In the genomic region with DNA sequence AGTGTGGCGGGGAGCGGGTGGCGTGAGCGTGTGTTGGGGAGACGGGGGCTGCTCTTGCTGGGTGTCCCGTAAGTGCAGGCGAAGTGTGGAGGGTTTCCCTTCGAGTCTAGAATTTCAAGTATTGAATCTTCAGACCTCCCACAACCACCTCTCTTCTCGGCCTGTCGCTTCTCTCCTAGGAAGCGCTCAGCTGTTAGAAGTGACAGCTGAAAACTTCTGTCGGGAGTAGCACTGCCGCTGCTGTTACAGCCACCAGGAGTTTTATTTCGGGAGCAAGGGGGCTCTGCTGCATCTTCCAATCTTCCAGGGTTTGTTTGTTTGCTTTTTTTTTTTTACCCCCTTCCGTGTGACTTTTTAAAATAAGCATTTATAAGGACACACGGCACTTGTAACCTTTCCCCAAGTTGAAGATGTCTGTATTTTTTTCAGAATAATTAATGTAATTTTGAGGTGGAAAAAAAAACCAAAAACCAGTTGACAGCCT, we compare ENCODE assay signal across 8 cellular contexts. TPM values are rescaled to one million over a fixed set of nuclear protein-coding genes. Genes with fewer than 3 reads are reported as not detected.
DNase-seq lines count a peak whose midpoint lies in the region; ATAC-seq and TF ChIP-seq lines count a peak whose summit lies in the region.

No MANE protein-coding gene starts in this region.

- intact Hi-C loops in esophagus squamous epithelium (cut with DNase I) = no loop called here

- H3K9me3 ChIP-seq in T-helper 17 cell (ENCODE audit: control insufficient read depth, low read length, poor library complexity, severe bottlenecking) = no peaks in the 10 kb centered on the region
- no peaks in the 10 kb centered on the region for H3K9me3 ChIP-seq in esophagus squamous epithelium

- peaks cover 37% of the 10 kb centered on the region for H3K4me1 Mint-ChIP-seq in T-helper 17 cell
- H3K4me1 Mint-ChIP-seq in natural killer cell treated with Interleukin-12 subunit alpha and Interleukin-12 subunit beta and Interleukin-15 and Interleukin-18, amount 100 ng/mL, for 72 hours (ENCODE audit: low read depth in 2 of 2) = peaks cover 32 to 34% of the 10 kb centered on the region in 2 donors

- peak overlapping the region; percentile 87 to 100 (median 98) for H3K4me3 ChIP-seq in esophagus squamous epithelium

- H3K36me3 Mint-ChIP-seq in T-helper 17 cell (ENCODE audit: low read depth) = peaks cover 9% of the 10 kb centered on the region
- H3K36me3 Mint-ChIP-seq in natural killer cell treated with Interleukin-12 subunit alpha and Interleukin-12 subunit beta and Interleukin-15 and Interleukin-18, amount 100 ng/mL, for 72 hours = peaks cover 15% of the 10 kb centered on the region

- H3K4me3 Mint-ChIP-seq in T-helper 17 cell = peak overlapping the region; percentile 100
- H3K4me3 Mint-ChIP-seq in natural killer cell treated with Interleukin-12 subunit alpha and Interleukin-12 subunit beta and Interleukin-15 and Interleukin-18, amount 100 ng/mL, for 72 hours = peak overlapping the region; percentile 99

- no peaks in the 10 kb centered on the region for H3K27me3 ChIP-seq in esophagus squamous epithelium

- ATAC-seq in HG03135 (IDR thresholded peaks at IDR 0.05; ENCODE audit: unreplicated experiment) = peak; percentile 8
- ATAC-seq in T-helper 17 cell = peak; percentile 20
- ATAC-seq in natural killer cell treated with Interleukin-12 subunit alpha and Interleukin-12 subunit beta and Interleukin-15 and Interleukin-18, amount 100 ng/mL, for 72 hours = no peak
- no peak for ATAC-seq in GM18907 (IDR thresholded peaks at IDR 0.05; ENCODE audit: unreplicated experiment)

- peaks cover 0 to 29% (median 0%) of the 10 kb centered on the region in 3 donors for H3K36me3 ChIP-seq in esophagus squamous epithelium

- no peaks in the 10 kb centered on the region for H3K9me3 Mint-ChIP-seq in natural killer cell treated with Interleukin-12 subunit alpha and Interleukin-12 subunit beta and Interleukin-15 and Interleukin-18, amount 100 ng/mL, for 72 hours

- DNase-seq in NCI-H82 (lab: John Stamatoyannopoulos, UW) = peak; percentile 65
- DNase-seq in NCI-H82 treated with DMSO at 0.1 percent for 48 hours (lab: John Stamatoyannopoulos, UW; ENCODE audit: unreplicated experiment) = no peak
- DNase-seq in T-helper 17 cell = no peak
- no peak for DNase-seq in esophagus squamous epithelium (lab: John Stamatoyannopoulos, UW)
- DNase-seq in natural killer cell treated with Interleukin-12 subunit alpha and Interleukin-12 subunit beta and Interleukin-15 and Interleukin-18, amount 100 ng/mL, for 72 hours (ENCODE audit: low spot score) = no peak
- no peak for DNase-seq in middle frontal gyrus (ENCODE audit: extremely low spot score, low spot score)

- no peaks in the 10 kb centered on the region for H3K27me3 Mint-ChIP-seq in T-helper 17 cell
- H3K27me3 Mint-ChIP-seq in natural killer cell treated with Interleukin-12 subunit alpha and Interleukin-12 subunit beta and Interleukin-15 and Interleukin-18, amount 100 ng/mL, for 72 hours = no peaks in the 10 kb centered on the region

- TF ChIP-seq CTCF in esophagus squamous epithelium (IDR thresholded peaks at IDR 0.05) = no peak

- TF ChIP-seq POLR2A in esophagus squamous epithelium (IDR thresholded peaks at IDR 0.05) = no peak

- peak overlapping the region; percentile 98 for H3K27ac Mint-ChIP-seq in T-helper 17 cell
- peak overlapping the region; percentile 91 to 95 for H3K27ac Mint-ChIP-seq in natural killer cell treated with Interleukin-12 subunit alpha and Interleukin-12 subunit beta and Interleukin-15 and Interleukin-18, amount 100 ng/mL, for 72 hours

- 0 to 1% methylated on average over 8 to 15 of the region's 16 CpGs for WGBS in esophagus squamous epithelium, 2 donors

- peak overlapping the region; percentile 95 to 97 (median 96) for H3K27ac ChIP-seq in esophagus squamous epithelium

- peaks cover 21 to 67% (median 29%) of the 10 kb centered on the region in 3 donors for H3K4me1 ChIP-seq in esophagus squamous epithelium

RNA-seq across cellular contexts. Expression of a gene that starts 0.7 kb away (rescaled TPM):
- total RNA-seq in T-helper 17 cell = 100 to 1,000 TPM in 1 of 2 donors, 10 to 100 TPM in 1; 86.6 to 105 TPM
- total RNA-seq in esophagus squamous epithelium = 10 to 100 TPM; 18.4 to 49.2 (median 25.9) TPM
- 10 to 100 TPM; 50.8 to 95.1 TPM for total RNA-seq in natural killer cell treated with Interleukin-12 subunit alpha and Interleukin-12 subunit beta and Interleukin-15 and Interleukin-18, amount 100 ng/mL, for 72 hours

RNA-seq across cellular contexts. Expression of a gene that starts 0.9 kb away (rescaled TPM):
- 1 to 10 TPM; 6.3 to 8.6 TPM for total RNA-seq in T-helper 17 cell
- total RNA-seq in esophagus squamous epithelium = 10 to 100 TPM in 2 of 4 donors, 1 to 10 TPM in 2; 8.0 to 16.0 (median 12.5) TPM
- 10 to 100 TPM; 10.6 to 15.1 TPM for total RNA-seq in natural killer cell treated with Interleukin-12 subunit alpha and Interleukin-12 subunit beta and Interleukin-15 and Interleukin-18, amount 100 ng/mL, for 72 hours

Comparison
In these comparisons a context has a peak if more than half of its experiments do, and no peak if none do; other contexts are left out.
1. ATAC-seq: peak in HG03135 (single experiment) and T-helper 17 cell (single experiment); none in natural killer cell treated with Interleukin-12 subunit alpha and Interleukin-12 subunit beta and Interleukin-15 and Interleukin-18, amount 100 ng/mL, for 72 hours (0 of 2) and GM18907 (single experiment).